ENCODE assay signal across 32 cellular contexts in genomic region chr11:59643390-59643789, GRCh38.
"Had no signal": no experiment of that assay in that cellular context is flagged by ENCODE, and none has a peak within 500 bp of the region (broad histone marks: within the 10 kb centered on the region; RNA-seq: fewer than 3 reads in every experiment).

No MANE protein-coding gene starts in this region.

- H3K27ac Mint-ChIP-seq: activated CD4-positive, alpha-beta T cell treated with anti-CD3 and anti-CD28 coated beads, Interleukin-2, amount 10 ng/mL, durations not matched to agents 24 days and 14 days; activated CD8-positive, alpha-beta T cell treated with anti-CD3 and anti-CD28 coated beads for 36 hours; activated naive CD4-positive, alpha-beta T cell treated with anti-CD3 and anti-CD28 coated beads, Interleukin-2, amount 10 ng/mL, durations not matched to agents 7 days and 5 days; activated naive CD8-positive, alpha-beta T cell treated with anti-CD3 and anti-CD28 coated beads, Interleukin-2, amount 50 U/mL, for 24 hours; activated T-helper 1 cell treated with anti-CD3 and anti-CD28 coated beads, Interleukin-12 subunit alpha, Interleukin-12 subunit beta, Interleukin-2, Interleukin-4 antibody, amounts not matched to agents 30 ng/mL and 10 ng/mL and 1 ng/mL, durations not matched to agents 14 hours and 24 hours and 36 hours had no signal

- H3K4me3 Mint-ChIP-seq: activated CD4-positive, alpha-beta T cell treated with anti-CD3 and anti-CD28 coated beads, Interleukin-2, amount 10 ng/mL, durations not matched to agents 24 days and 14 days; activated CD8-positive, alpha-beta T cell treated with anti-CD3 and anti-CD28 coated beads for 36 hours; activated naive CD4-positive, alpha-beta T cell treated with anti-CD3 and anti-CD28 coated beads, Interleukin-2, amount 10 ng/mL, durations not matched to agents 7 days and 5 days; activated naive CD8-positive, alpha-beta T cell; activated naive CD8-positive, alpha-beta T cell treated with anti-CD3 and anti-CD28 coated beads, Interleukin-2, amount 50 U/mL, for 24 hours; activated T-cell treated with anti-CD3 and anti-CD28 coated beads, Interleukin-2, amount 50 U/mL, for 4 hours; activated T-helper 1 cell treated with anti-CD3 and anti-CD28 coated beads, Interleukin-12 subunit alpha, Interleukin-12 subunit beta, Interleukin-2, Interleukin-4 antibody, amounts not matched to agents 30 ng/mL and 10 ng/mL and 1 ng/mL, durations not matched to agents 14 hours and 24 hours and 36 hours had no signal

- H3K4me1 Mint-ChIP-seq: activated naive CD4-positive, alpha-beta T cell treated with anti-CD3 and anti-CD28 coated beads, Interleukin-2, amount 10 ng/mL, durations not matched to agents 7 days and 5 days; activated naive CD8-positive, alpha-beta T cell treated with anti-CD3 and anti-CD28 coated beads, Interleukin-2, amount 50 U/mL, for 24 hours had no signal

- H3K9me3 ChIP-seq: MG63, SJCRH30 had no signal

- ATAC-seq: activated CD8-positive, alpha-beta T cell treated with anti-CD3 and anti-CD28 coated beads for 36 hours; activated naive CD8-positive, alpha-beta T cell treated with anti-CD3 and anti-CD28 coated beads, Interleukin-2, amount 50 U/mL, for 24 hours; activated T-cell treated with anti-CD3 and anti-CD28 coated beads, Interleukin-2, amount 50 U/mL, for 4 hours; Panc1 had no signal

- H3K27me3 Mint-ChIP-seq: activated CD4-positive, alpha-beta T cell treated with anti-CD3 and anti-CD28 coated beads, Interleukin-2, amount 10 ng/mL, durations not matched to agents 24 days and 14 days; activated CD8-positive, alpha-beta T cell treated with anti-CD3 and anti-CD28 coated beads for 36 hours; activated naive CD4-positive, alpha-beta T cell treated with anti-CD3 and anti-CD28 coated beads, Interleukin-2, amount 10 ng/mL, durations not matched to agents 7 days and 5 days; activated naive CD8-positive, alpha-beta T cell; activated naive CD8-positive, alpha-beta T cell treated with anti-CD3 and anti-CD28 coated beads, Interleukin-2, amount 50 U/mL, for 24 hours had no signal

- FAIRE-seq: colon, TTC549 had no signal

- H3K27ac ChIP-seq: brain microvascular endothelial cell, SJCRH30, SK-N-MC had no signal

- H3K4me1 ChIP-seq: SJCRH30 had no signal

- DNase-seq: activated CD4-positive, alpha-beta T cell treated with anti-CD3 and anti-CD28 coated beads, Interleukin-2, amount 10 ng/mL, durations not matched to agents 24 days and 14 days; activated CD4-positive, alpha-beta T cell treated with anti-CD3 and anti-CD28 coated beads, Interleukin-2, amount 50 U/mL, for 4 hours; activated CD8-positive, alpha-beta T cell treated with anti-CD3 and anti-CD28 coated beads for 36 hours; activated effector memory CD4-positive, alpha-beta T cell treated with Interleukin-2 at 50 U/mL for 16 hours; activated naive CD4-positive, alpha-beta T cell treated with anti-CD3 and anti-CD28 coated beads, Interleukin-2, amount 10 ng/mL, durations not matched to agents 7 days and 5 days; activated naive CD8-positive, alpha-beta T cell treated with anti-CD3 and anti-CD28 coated beads, Interleukin-2, amount 50 U/mL, for 24 hours; activated T-cell treated with anti-CD3 and anti-CD28 coated beads for 4 hours; activated T-cell treated with anti-CD3 and anti-CD28 coated beads, Interleukin-2, amount 50 U/mL, for 4 hours; amniotic stem cell; aorta; brain microvascular endothelial cell; central memory CD4-positive, alpha-beta T cell; MG63; NCI-H1048; NCI-H1105 treated with DMSO at 0.1 percent for 48 hours; NCI-H1436; NCI-H1694; NCI-H1930; NCI-H2081 treated with DMSO at 0.1 percent for 48 hours; NCI-H226; NCI-H446 treated with DMSO at 0.1 percent for 48 hours; NCI-H524; NCI-H69; SHP77; SJCRH30; T1000 had no signal

- H3K27me3 ChIP-seq: brain microvascular endothelial cell, MG63, SJCRH30 had no signal

- H3K4me3 ChIP-seq: MG63, SJCRH30, SK-N-MC had no signal

- H3K9me3 Mint-ChIP-seq: activated CD4-positive, alpha-beta T cell treated with anti-CD3 and anti-CD28 coated beads, Interleukin-2, amount 10 ng/mL, durations not matched to agents 24 days and 14 days; activated CD8-positive, alpha-beta T cell treated with anti-CD3 and anti-CD28 coated beads for 36 hours; activated naive CD4-positive, alpha-beta T cell treated with anti-CD3 and anti-CD28 coated beads, Interleukin-2, amount 10 ng/mL, durations not matched to agents 7 days and 5 days; activated naive CD8-positive, alpha-beta T cell treated with anti-CD3 and anti-CD28 coated beads, Interleukin-2, amount 50 U/mL, for 24 hours; activated T-cell treated with anti-CD3 and anti-CD28 coated beads, Interleukin-2, amount 50 U/mL, for 4 hours; activated T-helper 1 cell treated with anti-CD3 and anti-CD28 coated beads, Interleukin-12 subunit alpha, Interleukin-12 subunit beta, Interleukin-2, Interleukin-4 antibody, amounts not matched to agents 30 ng/mL and 10 ng/mL and 1 ng/mL, durations not matched to agents 14 hours and 24 hours and 36 hours had no signal
